Comparison of ENCODE assay signal across 32 cellular contexts in the genomic region with DNA sequence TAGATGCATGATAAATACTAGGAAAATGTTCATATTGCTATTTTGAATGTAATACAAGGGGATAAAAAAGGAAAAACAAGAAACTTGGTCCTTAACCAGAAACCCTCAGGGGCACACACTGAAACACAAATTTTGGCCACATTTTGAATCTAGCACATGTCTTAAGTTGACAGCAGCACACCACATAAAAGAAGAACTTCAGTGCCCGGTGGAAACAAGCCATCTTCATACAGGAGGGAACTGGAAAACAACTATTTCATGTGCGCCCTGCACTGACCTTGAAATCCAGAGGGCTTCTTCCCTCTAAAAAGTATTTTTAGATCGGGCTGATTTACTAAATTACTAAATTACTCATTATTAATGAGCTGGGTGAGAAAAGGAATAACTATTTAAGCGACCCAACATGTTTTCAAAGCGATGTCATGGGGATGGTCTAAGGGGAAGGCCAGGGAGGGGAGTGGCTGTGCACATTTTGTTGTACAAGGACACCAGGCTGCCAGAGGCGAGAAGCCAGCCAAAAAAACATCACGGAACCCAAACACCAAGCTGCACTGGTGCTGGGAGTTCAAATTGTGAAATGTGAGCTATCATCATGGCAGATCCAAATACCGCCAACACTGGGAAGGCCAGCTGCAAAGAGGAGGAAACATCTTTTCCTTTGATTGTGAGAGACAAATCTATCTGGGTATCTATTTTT.
DNase-seq lines count a peak whose midpoint lies in the region; ATAC-seq and TF ChIP-seq lines count a peak whose summit lies in the region.
"Had no signal": no experiment of that assay in that cellular context is flagged by ENCODE, and none has a peak within 500 bp of the region (broad histone marks: within the 10 kb centered on the region; RNA-seq: fewer than 3 reads in every experiment).

No MANE protein-coding gene starts in this region.

- H3K36me3 ChIP-seq in psoas muscle (ENCODE audit: insufficient read depth in 1 of 2, low read depth in 1 of 2) = no peaks in the 10 kb centered on the region
- H3K36me3 ChIP-seq in vagina = no peaks in the 10 kb centered on the region
- H3K36me3 ChIP-seq: breast epithelium, prostate gland, stomach, tibial artery had no signal

- H3K27ac ChIP-seq in psoas muscle = no peak overlapping the region
- peak overlapping the region; percentile 11 for H3K27ac ChIP-seq in vagina
- H3K27ac ChIP-seq: 22Rv1, breast epithelium, C4-2B, GM23248, prostate gland, stomach, tibial artery had no signal

- DNase-seq in Right ventricle myocardium inferior (ENCODE audit: missing footprints) (no peak), left cardiac atrium (no peak), fibroblast of the aortic adventitia (ENCODE audit: low read depth) (peak; percentile 51), psoas muscle (peak; percentile 54 to 72), vagina (ENCODE audit: extremely low spot score in 2 of 2) (no peak)
- DNase-seq: activated CD4-positive, alpha-beta memory T cell treated with anti-CD3 and anti-CD28 coated beads, Interleukin-2, amount 10 ng/mL, durations not matched to agents 7 days and 5 days; activated CD8-positive, alpha-beta memory T cell treated with anti-CD3 and anti-CD28 coated beads, Interleukin-2, amount 50 U/mL, for 48 hours; activated naive CD4-positive, alpha-beta T cell treated with anti-CD3 and anti-CD28 coated beads, Interleukin-2, amount 50 U/mL, for 16 hours; amygdala; DND-41; effector CD4-positive, alpha-beta T cell; GM23248; HFFc6; islet precursor cell; Karpas-422; mammary epithelial cell; NCI-H1436; NCI-H446; NCI-H82; SK-N-SH; small intestine; stimulated activated CD8-positive, alpha-beta memory T cell treated with anti-CD3 and anti-CD28 coated beads, Interleukin-4, amount 100 ng/mL, for 48 hours; stomach had no signal

- no peaks in the 10 kb centered on the region for H3K9me3 ChIP-seq in psoas muscle
- H3K9me3 ChIP-seq in vagina = no peaks in the 10 kb centered on the region
- H3K9me3 ChIP-seq: breast epithelium, prostate gland, SK-N-SH, stomach, tibial artery had no signal

- TF ChIP-seq POLR2A in vagina (IDR thresholded peaks at IDR 0.05) = no peak

- H3K4me3 ChIP-seq in fibroblast of the aortic adventitia (ENCODE audit: low read depth, low read length) (no peak overlapping the region), psoas muscle (no peak overlapping the region), vagina (no peak overlapping the region)
- H3K4me3 ChIP-seq: breast epithelium, GM23248, prostate gland, stomach, tibial artery had no signal

- no peaks in the 10 kb centered on the region for H3K4me1 ChIP-seq in psoas muscle
- H3K4me1 ChIP-seq in vagina = peaks cover 35% of the 10 kb centered on the region
- H3K4me1 ChIP-seq: breast epithelium, prostate gland had no signal

- peak; percentile 29 for ATAC-seq in Right ventricle myocardium inferior
- ATAC-seq in left cardiac atrium = no peak
- peak in 1 of 4 donors; percentile 40 for ATAC-seq in psoas muscle
- no peak for ATAC-seq in HG02870 (IDR thresholded peaks at IDR 0.05; ENCODE audit: unreplicated experiment)
- ATAC-seq in HG03280 (IDR thresholded peaks at IDR 0.05; ENCODE audit: unreplicated experiment) = no peak
- no peak for ATAC-seq in HG03135 (IDR thresholded peaks at IDR 0.05; ENCODE audit: unreplicated experiment)
- ATAC-seq: HepG2 had no signal

- WGBS in psoas muscle, 3 donors = 31 to 47% (median 36%) methylated on average over 8 of the region's 8 CpGs

- H3K27me3 ChIP-seq in psoas muscle (ENCODE audit: insufficient read depth in 3 of 3, low read length in 2 of 3) (peaks cover 0 to 3% (median 0%) of the 10 kb centered on the region in 3 donors), vagina (no peaks in the 10 kb centered on the region)
- H3K27me3 ChIP-seq: breast epithelium had no signal

- intact Hi-C loops in Right ventricle myocardium inferior (cut with DNase I) = no loop called here
- intact Hi-C loops in left cardiac atrium (cut with DNase I) = loop anchor here in 1 of 2 donors (5.0 kb wide), 1 partner anchor 42 kb away; no protein-coding TSS in a partner anchor
- intact Hi-C loops in psoas muscle (cut with DNase I) = no loop called here
- intact Hi-C loops in vagina (cut with DNase I) = no loop called here

- TF ChIP-seq CTCF in fibroblast of the aortic adventitia (IDR thresholded peaks at IDR 0.05; ENCODE audit: insufficient read depth, low read length) (no peak), psoas muscle (IDR thresholded peaks at IDR 0.05) (no peak), vagina (IDR thresholded peaks at IDR 0.05) (no peak)

Comparison
In these comparisons a context has a peak if more than half of its experiments do, and no peak if none do; other contexts are left out.
1. DNase-seq: peak in fibroblast of the aortic adventitia (single experiment) and psoas muscle (2 of 2); none in Right ventricle myocardium inferior (single experiment), left cardiac atrium (single experiment) and vagina (0 of 2).